ENCODE assay signal across 24 cellular contexts in genomic region chr11:70490723-70491558, GRCh38.
A peak's percentile ranks its signal among the peaks of the same experiment; 100 is the strongest.
DNase-seq lines count a peak whose midpoint lies in the region; ATAC-seq and TF ChIP-seq lines count a peak whose summit lies in the region.
"Had no signal": no experiment of that assay in that cellular context is flagged by ENCODE, and none has a peak within 500 bp of the region (broad histone marks: within the 10 kb centered on the region; RNA-seq: fewer than 3 reads in every experiment).

No MANE protein-coding gene starts in this region.

- intact Hi-C loops in CD14-positive monocyte (cut with micrococcal nuclease) = no loop called here
- intact Hi-C loops in right lobe of liver (cut with DNase I) = no loop called here
- intact Hi-C loops in spleen (cut with DNase I; ENCODE audit: low total_unique reads) = no loop called here

- H3K36me3 ChIP-seq in right lobe of liver (no peaks in the 10 kb centered on the region), spleen (no peaks in the 10 kb centered on the region)
- H3K36me3 ChIP-seq: BLaER1, MG63 had no signal

- H3K27ac Mint-ChIP-seq in CD14-positive monocyte = no peak overlapping the region
- H3K27ac Mint-ChIP-seq: CD8-positive, alpha-beta T cell; H9; HFFc6 had no signal

- H3K4me1 Mint-ChIP-seq in CD14-positive monocyte = peaks cover 11% of the 10 kb centered on the region
- H3K4me1 Mint-ChIP-seq: H9 had no signal

- H3K4me1 ChIP-seq in right lobe of liver = peaks cover 0 to 5% (median 0%) of the 10 kb centered on the region in 4 donors
- no peaks in the 10 kb centered on the region for H3K4me1 ChIP-seq in spleen
- H3K4me1 ChIP-seq: SJSA1 had no signal

- TF ChIP-seq CTCF in CD14-positive monocyte (IDR thresholded peaks at IDR 0.05) (no peak), right lobe of liver (IDR thresholded peaks at IDR 0.05) (no peak), spleen (IDR thresholded peaks at IDR 0.05 in 8 of 11, conservative IDR thresholded peaks at IDR 0.05 in 3 of 11) (no peak)

- TF ChIP-seq POLR2A in right lobe of liver (IDR thresholded peaks at IDR 0.05) (no peak), spleen (IDR thresholded peaks at IDR 0.05) (no peak)

- H3K9me3 Mint-ChIP-seq in CD14-positive monocyte = peaks cover 13 to 26% (median 20%) of the 10 kb centered on the region in 7 donors

- H3K4me3 Mint-ChIP-seq in CD14-positive monocyte = no peak overlapping the region
- H3K4me3 Mint-ChIP-seq: CD8-positive, alpha-beta T cell; HFFc6 had no signal

- H3K27me3 Mint-ChIP-seq in CD14-positive monocyte (ENCODE audit: low read depth in 3 of 3) = peaks cover 0 to 1% (median 1%) of the 10 kb centered on the region in 3 donors

- ATAC-seq in right lobe of liver (no peak), GM19397 (IDR thresholded peaks at IDR 0.05; ENCODE audit: unreplicated experiment) (no peak)
- ATAC-seq: CD8-positive, alpha-beta T cell; K562; Panc1 had no signal

- H3K4me3 ChIP-seq in right lobe of liver (no peak overlapping the region), spleen (no peak overlapping the region)
- H3K4me3 ChIP-seq: BLaER1, GM23248, K562, MG63, SJSA1 had no signal

- 86% methylated on average over 7 of the region's 8 CpGs for WGBS in right lobe of liver (ENCODE audit: insufficient coverage, low coverage, low lambda C conversion rate, missing lambda C conversion rate)
- WGBS in spleen, 5 donors = 78 to 90% (median 81%) methylated on average over 7 to 8 of the region's 8 CpGs

- no peaks in the 10 kb centered on the region for H3K9me3 ChIP-seq in right lobe of liver
- peaks cover 0 to 31% (median 25%) of the 10 kb centered on the region in 8 donors for H3K9me3 ChIP-seq in spleen

- DNase-seq in CD14-positive monocyte (ENCODE audit: low spot score) = peak; percentile 30
- peak; percentile 14 for DNase-seq in NCI-H69 (lab: John Stamatoyannopoulos, UW)
- peak in 2 of 3 donors; percentile 4 to 27 for DNase-seq in right lobe of liver
- DNase-seq in spleen = peak; percentile 25
- DNase-seq in NCI-H1105 treated with DMSO at 0.1 percent for 48 hours (lab: John Stamatoyannopoulos, UW) = no peak
- DNase-seq in CD1c-positive myeloid dendritic cell (ENCODE audit: extremely low spot score) = no peak
- DNase-seq: CD8-positive, alpha-beta T cell; EL; GF-D8; GM23248; H9; HFFc6; MG63; NCI-H1048; NCI-H1436; NCI-H1930; NCI-H2227 treated with DMSO at 0.1 percent for 48 hours; NCI-H510A; NCI-H748 treated with DMSO at 0.1 percent for 48 hours had no signal

- no peaks in the 10 kb centered on the region for H3K36me3 Mint-ChIP-seq in CD14-positive monocyte
- H3K36me3 Mint-ChIP-seq: CD8-positive, alpha-beta T cell had no signal

- H3K27me3 ChIP-seq in right lobe of liver = no peaks in the 10 kb centered on the region
- no peaks in the 10 kb centered on the region for H3K27me3 ChIP-seq in spleen (replicated peaks in 1 of 7)
- H3K27me3 ChIP-seq: BLaER1, MG63, SJSA1 had no signal

- H3K27ac ChIP-seq in right lobe of liver (no peak overlapping the region), spleen (no peak overlapping the region)
- H3K27ac ChIP-seq: BLaER1, GM23248, SJSA1 had no signal

Comparison
In these comparisons a context has a peak if more than half of its experiments do, and no peak if none do; other contexts are left out.
1. DNase-seq: peak in CD14-positive monocyte (single experiment), NCI-H69 (single experiment), right lobe of liver (2 of 3) and spleen (single experiment); none in NCI-H1105 treated with DMSO at 0.1 percent for 48 hours (single experiment) and CD1c-positive myeloid dendritic cell (single experiment).